In the genomic region with DNA sequence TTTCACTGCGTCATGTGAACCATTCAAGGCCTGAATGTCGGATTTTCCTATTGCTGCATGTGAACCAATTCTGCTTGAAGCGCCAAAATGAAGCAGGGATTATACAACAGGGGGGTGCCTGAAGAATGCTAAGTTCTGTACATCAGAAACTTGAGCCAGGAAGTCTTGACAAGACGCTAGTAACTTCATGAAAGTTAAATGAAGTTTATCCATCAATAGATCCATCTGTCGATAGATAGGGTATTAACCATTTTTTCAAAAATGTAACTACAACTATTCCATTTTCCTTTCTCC, we compare ENCODE assay signal across 7 cellular contexts. TPM values are rescaled to one million over a fixed set of nuclear protein-coding genes. Genes with fewer than 3 reads are reported as not detected.
DNase-seq lines count a peak whose midpoint lies in the region; ATAC-seq and TF ChIP-seq lines count a peak whose summit lies in the region.

No MANE protein-coding gene starts in this region.

- DNase-seq in HFFc6 (no peak), NCI-H526 treated with DMSO at 0.1 percent for 48 hours (lab: John Stamatoyannopoulos, UW) (no peak)

- H3K27ac Mint-ChIP-seq in HFFc6: peak overlapping the region; percentile 93
- peak overlapping the region; percentile 96 for H3K27ac Mint-ChIP-seq in activated T-helper 17 cell treated with anti-CD3 and anti-CD28 coated beads, Interleukin-2, amount 50 U/mL, for 72 hours
- peak overlapping the region; percentile 97 for H3K27ac Mint-ChIP-seq in stimulated activated memory B cell treated with anti-CD40 and anti-IgM and Interleukin-4, amounts not matched to agents 10 μg/mL and 1 μg/mL and 100 μg/mL, for 72 hours

- peak overlapping the region; percentile 87 for H3K4me3 Mint-ChIP-seq in HFFc6
- peak overlapping the region; percentile 94 for H3K4me3 Mint-ChIP-seq in activated T-helper 17 cell treated with anti-CD3 and anti-CD28 coated beads, Interleukin-2, amount 50 U/mL, for 72 hours
- H3K4me3 Mint-ChIP-seq in stimulated activated memory B cell treated with anti-CD40 and anti-IgM and Interleukin-4, amounts not matched to agents 10 μg/mL and 1 μg/mL and 100 μg/mL, for 72 hours: peak overlapping the region; percentile 91

- no peak for TF ChIP-seq CTCF in HFFc6 (IDR thresholded peaks at IDR 0.05)

- no peaks in the 10 kb centered on the region for H3K36me3 Mint-ChIP-seq in HFFc6 (ENCODE audit: low read depth)
- peaks cover 42% of the 10 kb centered on the region for H3K36me3 Mint-ChIP-seq in activated T-helper 17 cell treated with anti-CD3 and anti-CD28 coated beads, Interleukin-2, amount 50 U/mL, for 72 hours (ENCODE audit: low read depth)
- H3K36me3 Mint-ChIP-seq in stimulated activated memory B cell treated with anti-CD40 and anti-IgM and Interleukin-4, amounts not matched to agents 10 μg/mL and 1 μg/mL and 100 μg/mL, for 72 hours: peaks cover 11% of the 10 kb centered on the region

- H3K4me1 Mint-ChIP-seq in HFFc6 (ENCODE audit: low read depth): peaks cover 32% of the 10 kb centered on the region
- H3K4me1 Mint-ChIP-seq in activated T-helper 17 cell treated with anti-CD3 and anti-CD28 coated beads, Interleukin-2, amount 50 U/mL, for 72 hours: peaks cover 16% of the 10 kb centered on the region
- peaks cover 26% of the 10 kb centered on the region for H3K4me1 Mint-ChIP-seq in stimulated activated memory B cell treated with anti-CD40 and anti-IgM and Interleukin-4, amounts not matched to agents 10 μg/mL and 1 μg/mL and 100 μg/mL, for 72 hours

- no peak for ATAC-seq in activated T-helper 17 cell treated with anti-CD3 and anti-CD28 coated beads, Interleukin-2, amount 50 U/mL, for 72 hours (replicated peaks)
- ATAC-seq in stimulated activated memory B cell treated with anti-CD40 and anti-IgM and Interleukin-4, amounts not matched to agents 10 μg/mL and 1 μg/mL and 100 μg/mL, for 72 hours: no peak
- ATAC-seq in HG03432 (IDR thresholded peaks at IDR 0.05; ENCODE audit: unreplicated experiment) (no peak), HG02763 (IDR thresholded peaks at IDR 0.05; ENCODE audit: unreplicated experiment) (no peak)

- peak overlapping the region; percentile 83 for H3K4me3 ChIP-seq in iPS-11a (ENCODE audit: low read depth, low read length)

- H3K27me3 Mint-ChIP-seq in HFFc6 (ENCODE audit: insufficient read depth): peaks cover 2% of the 10 kb centered on the region; the same call in 1 of the 2 replicates
- H3K27me3 Mint-ChIP-seq in activated T-helper 17 cell treated with anti-CD3 and anti-CD28 coated beads, Interleukin-2, amount 50 U/mL, for 72 hours: peaks cover 3% of the 10 kb centered on the region
- no peaks in the 10 kb centered on the region for H3K27me3 Mint-ChIP-seq in stimulated activated memory B cell treated with anti-CD40 and anti-IgM and Interleukin-4, amounts not matched to agents 10 μg/mL and 1 μg/mL and 100 μg/mL, for 72 hours

- H3K9me3 Mint-ChIP-seq in HFFc6: no peaks in the 10 kb centered on the region
- H3K9me3 Mint-ChIP-seq in activated T-helper 17 cell treated with anti-CD3 and anti-CD28 coated beads, Interleukin-2, amount 50 U/mL, for 72 hours: no peaks in the 10 kb centered on the region
- no peaks in the 10 kb centered on the region for H3K9me3 Mint-ChIP-seq in stimulated activated memory B cell treated with anti-CD40 and anti-IgM and Interleukin-4, amounts not matched to agents 10 μg/mL and 1 μg/mL and 100 μg/mL, for 72 hours

RNA-seq across cellular contexts. Expression of gene NAF1, which starts 0.6 kb away (rescaled TPM):
- 10 to 100 TPM; 15.3 to 18.3 (median 16.5) TPM for total RNA-seq in HFFc6 (2021; fragmentation: NEBNext Ultra II Directional; extraction: Animal tissue kit (Norgen Biotek cat#: 25700))
- 10 to 100 TPM; 17.7 to 27.6 TPM for total RNA-seq in activated T-helper 17 cell treated with anti-CD3 and anti-CD28 coated beads, Interleukin-2, amount 50 U/mL, for 72 hours
